Comparison of ENCODE assay signal across 8 cellular contexts in the genomic region with DNA sequence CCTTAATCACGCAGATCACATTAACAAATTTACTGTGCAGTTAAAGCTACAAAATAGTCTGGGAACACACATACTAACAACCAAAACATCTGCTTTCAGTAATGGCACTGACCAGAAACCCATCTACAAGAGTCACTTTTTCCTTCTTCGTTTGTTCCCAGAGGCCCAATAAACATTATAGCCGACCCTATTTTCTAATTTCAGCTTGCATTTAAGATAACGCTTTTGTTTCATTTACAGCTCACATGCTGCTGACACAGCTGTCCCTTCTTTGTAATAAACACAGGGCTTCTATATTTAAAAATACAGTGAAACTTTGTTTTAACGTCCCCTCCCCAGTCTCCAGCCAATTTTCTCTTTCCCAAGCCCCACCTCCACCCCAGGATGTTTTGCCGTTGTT. TPM values are rescaled to one million over a fixed set of nuclear protein-coding genes. Genes with fewer than 3 reads are reported as not detected.
DNase-seq lines count a peak whose midpoint lies in the region; ATAC-seq, FAIRE-seq and TF ChIP-seq lines count a peak whose summit lies in the region.

No MANE protein-coding gene starts in this region.

- H3K27ac ChIP-seq in right cardiac atrium (ENCODE audit: low read length) = peak overlapping the region; percentile 100
- H3K27ac ChIP-seq in small intestine (ENCODE audit: low read depth in 1 of 2, low read length in 1 of 2) = peak overlapping the region; percentile 87 to 100

- H3K9me3 ChIP-seq in right cardiac atrium (ENCODE audit: control insufficient read depth, low read length) (no peaks in the 10 kb centered on the region), small intestine (ENCODE audit: control insufficient read depth, low read depth) (no peaks in the 10 kb centered on the region)

- H3K27me3 Mint-ChIP-seq in stimulated activated naive CD8-positive, alpha-beta T cell treated with anti-CD3 and anti-CD28 coated beads, Interleukin-15, Interleukin-2, amounts not matched to agents 100 ng/mL and 50 ng/mL, for 24 hours = no peaks in the 10 kb centered on the region
- peaks cover 2% of the 10 kb centered on the region for H3K27me3 Mint-ChIP-seq in activated B cell treated with CpG ODN at 0.5 μM for 24 hours

- peaks cover 28% of the 10 kb centered on the region for H3K36me3 Mint-ChIP-seq in stimulated activated naive CD8-positive, alpha-beta T cell treated with anti-CD3 and anti-CD28 coated beads, Interleukin-15, Interleukin-2, amounts not matched to agents 100 ng/mL and 50 ng/mL, for 24 hours (ENCODE audit: low read depth)
- peaks cover 23% of the 10 kb centered on the region for H3K36me3 Mint-ChIP-seq in activated B cell treated with CpG ODN at 0.5 μM for 24 hours (ENCODE audit: low read depth)

- H3K36me3 ChIP-seq in small intestine (ENCODE audit: control insufficient read depth in 2 of 2, insufficient read depth in 2 of 2, low read length in 2 of 2) = no peaks in the 10 kb centered on the region

- H3K27ac Mint-ChIP-seq in stimulated activated naive CD8-positive, alpha-beta T cell treated with anti-CD3 and anti-CD28 coated beads, Interleukin-15, Interleukin-2, amounts not matched to agents 100 ng/mL and 50 ng/mL, for 24 hours = peak overlapping the region; percentile 100
- peak overlapping the region; percentile 100 for H3K27ac Mint-ChIP-seq in activated B cell treated with CpG ODN at 0.5 μM for 24 hours

- H3K4me1 ChIP-seq in right cardiac atrium (ENCODE audit: control insufficient read depth, insufficient read depth, low read length) (peaks cover 13% of the 10 kb centered on the region), small intestine (ENCODE audit: control insufficient read depth in 2 of 2, insufficient read depth in 1 of 2, low read depth in 1 of 2, low read length in 1 of 2) (peaks cover 2 to 26% of the 10 kb centered on the region in 2 donors)

- 2% methylated on average over 6 of the region's 6 CpGs for WGBS in right cardiac atrium
- 2 to 5% (median 4%) methylated on average over 6 of the region's 6 CpGs for WGBS in small intestine, 3 donors

- intact Hi-C loops in activated B cell treated with CpG ODN at 0.5 μM for 24 hours (cut with micrococcal nuclease) (no loop called here), right cardiac atrium (cut with DNase I) (loop anchor here in 2 of 4 donors (10.0 kb wide), 2 partner anchors 85 to 125 kb away; no protein-coding TSS in a partner anchor)

- peak overlapping the region; percentile 100 for H3K4me3 Mint-ChIP-seq in stimulated activated naive CD8-positive, alpha-beta T cell treated with anti-CD3 and anti-CD28 coated beads, Interleukin-15, Interleukin-2, amounts not matched to agents 100 ng/mL and 50 ng/mL, for 24 hours
- H3K4me3 Mint-ChIP-seq in activated B cell treated with CpG ODN at 0.5 μM for 24 hours = peak overlapping the region; percentile 100

- CTCF ChIA-PET in activated B cell treated with CpG ODN at 0.5 μM for 24 hours (lab: Charles Lee) = interaction anchor here (0.7 to 2.5 kb wide), 6 partner anchors 41 to 140 kb away, joined by 3 to 16 read pairs (median 6); partner anchors contain the start of gene ELF1

- POLR2A ChIA-PET in activated B cell treated with CpG ODN at 0.5 μM for 24 hours (lab: Charles Lee) = interaction anchor here (0.6 to 5.4 kb wide), 18 partner anchors 11 to 1211 kb away, joined by 3 to 118 read pairs (median 4); partner anchors contain the start of genes ELF1 and SLC25A15

- no peak for TF ChIP-seq CTCF in activated B cell treated with CpG ODN at 0.5 μM for 24 hours (IDR thresholded peaks at IDR 0.05)

- no peaks in the 10 kb centered on the region for H3K9me3 Mint-ChIP-seq in stimulated activated naive CD8-positive, alpha-beta T cell treated with anti-CD3 and anti-CD28 coated beads, Interleukin-15, Interleukin-2, amounts not matched to agents 100 ng/mL and 50 ng/mL, for 24 hours
- H3K9me3 Mint-ChIP-seq in activated B cell treated with CpG ODN at 0.5 μM for 24 hours = no peaks in the 10 kb centered on the region

- H3K4me3 ChIP-seq in right cardiac atrium (ENCODE audit: low read length) (peak overlapping the region; percentile 75), small intestine (ENCODE audit: low read depth in 1 of 2, low read length in 2 of 2) (peak overlapping the region; percentile 44 to 69)

- no peak for DNase-seq in stimulated activated naive CD8-positive, alpha-beta T cell treated with anti-CD3 and anti-CD28 coated beads, Interleukin-15, Interleukin-2, amounts not matched to agents 100 U/mL and 50 U/mL, for 24 hours
- no peak for DNase-seq in activated B cell treated with CpG ODN at 0.5 μM for 24 hours
- DNase-seq in right cardiac atrium = no peak
- DNase-seq in small intestine = peak; percentile 24
- DNase-seq in AG08395 (ENCODE audit: low spot score) = no peak

- FAIRE-seq in small intestine (lab: Jason Lieb, UNC) = no peak

- ATAC-seq in stimulated activated naive CD8-positive, alpha-beta T cell treated with anti-CD3 and anti-CD28 coated beads, Interleukin-15, Interleukin-2, amounts not matched to agents 100 U/mL and 50 U/mL, for 24 hours = no peak
- no peak for ATAC-seq in activated B cell treated with CpG ODN at 0.5 μM for 24 hours (ENCODE audit: low read depth)
- no peak for ATAC-seq in right cardiac atrium
- ATAC-seq in HG02981 (IDR thresholded peaks at IDR 0.05; ENCODE audit: unreplicated experiment) = no peak
- ATAC-seq in HG02852 (IDR thresholded peaks at IDR 0.05; ENCODE audit: unreplicated experiment) = no peak

- H3K27me3 ChIP-seq in right cardiac atrium (ENCODE audit: control insufficient read depth, insufficient read depth) (no peaks in the 10 kb centered on the region), small intestine (ENCODE audit: control insufficient read depth in 2 of 2, insufficient read depth in 2 of 2, low read length in 2 of 2) (no peaks in the 10 kb centered on the region)

- peaks cover 76% of the 10 kb centered on the region for H3K4me1 Mint-ChIP-seq in stimulated activated naive CD8-positive, alpha-beta T cell treated with anti-CD3 and anti-CD28 coated beads, Interleukin-15, Interleukin-2, amounts not matched to agents 100 ng/mL and 50 ng/mL, for 24 hours (ENCODE audit: low read depth)
- H3K4me1 Mint-ChIP-seq in activated B cell treated with CpG ODN at 0.5 μM for 24 hours = peaks cover 49% of the 10 kb centered on the region

RNA-seq across cellular contexts. Expression of gene WBP4, which starts 1.8 kb away (rescaled TPM):
- total RNA-seq in activated B cell treated with CpG ODN at 0.5 μM for 24 hours (8.6 and 9.0 TPM in 2 replicates), right cardiac atrium (10 to 100 TPM; 16.6 to 18.6 (median 16.9) TPM)
- polyA plus RNA-seq in right cardiac atrium (21.0 TPM), small intestine (10 to 100 TPM in 2 of 3 donors, 1 to 10 TPM in 1; 9.1 to 13.9 (median 12.2) TPM)

RNA-seq across cellular contexts. Expression of gene ELF1, which starts 40.4 kb away (rescaled TPM):
- 129 and 136 TPM in 2 replicates for total RNA-seq in activated B cell treated with CpG ODN at 0.5 μM for 24 hours
- total RNA-seq in right cardiac atrium = 10 to 100 TPM; 41.3 to 57.1 (median 45.6) TPM
- polyA plus RNA-seq in right cardiac atrium = 16.6 TPM
- 10 to 100 TPM; 34.3 to 40.8 (median 38.0) TPM for polyA plus RNA-seq in small intestine
